9 cellular contexts compared by ENCODE assay signal in genomic region chr4:73707918-73708577, GRCh38. TPM values are rescaled to one million over a fixed set of nuclear protein-coding genes. Genes with fewer than 3 reads are reported as not detected.
A peak's percentile ranks its signal among the peaks of the same experiment; 100 is the strongest.
DNase-seq lines count a peak whose midpoint lies in the region; ATAC-seq, FAIRE-seq and TF ChIP-seq lines count a peak whose summit lies in the region.
"Had no signal": no experiment of that assay in that cellular context is flagged by ENCODE, and none has a peak within 500 bp of the region (broad histone marks: within the 10 kb centered on the region; RNA-seq: fewer than 3 reads in every experiment).

No MANE protein-coding gene starts in this region.

- no peak for TF ChIP-seq POLR2A in spleen (IDR thresholded peaks at IDR 0.05)

- H2AFZ ChIP-seq in GM23338: 0 out of 2 replicates have a peak overlapping the region, but pooled peaks have one; percentile 64

- no peaks in the 10 kb centered on the region for H3K36me3 Mint-ChIP-seq in GM23338 (ENCODE audit: low read depth)
- H3K36me3 Mint-ChIP-seq: activated naive CD8-positive, alpha-beta T cell had no signal

- peaks cover 34% of the 10 kb centered on the region for H3K4me1 Mint-ChIP-seq in GM23338

- H3K9me3 Mint-ChIP-seq in GM23338: no peaks in the 10 kb centered on the region

- H3K79me2 ChIP-seq in GM23338 (replicated peaks; ENCODE audit: insufficient read depth): no peaks in the 10 kb centered on the region

- no peaks in the 10 kb centered on the region for H3K27me3 Mint-ChIP-seq in GM23338 (ENCODE audit: insufficient read depth, low read depth, poor library complexity)
- H3K27me3 Mint-ChIP-seq: activated naive CD8-positive, alpha-beta T cell had no signal

- no peaks in the 10 kb centered on the region for H4K20me1 ChIP-seq in GM23338 (replicated peaks; ENCODE audit: insufficient read depth)

- ATAC-seq in GM23338: no peak
- ATAC-seq in HG02610 (IDR thresholded peaks at IDR 0.05; ENCODE audit: unreplicated experiment): no peak

- TF ChIP-seq CTCF in GM23338 (conservative IDR thresholded peaks at IDR 0.05; ENCODE audit: low read depth in 2 of 2) (no peak), fibroblast of pulmonary artery (IDR thresholded peaks at IDR 0.05; ENCODE audit: low read length, missing control alignments) (no peak), spleen (IDR thresholded peaks at IDR 0.05 in 8 of 11, conservative IDR thresholded peaks at IDR 0.05 in 3 of 11) (no peak), GM20000 (IDR thresholded peaks at IDR 0.05; ENCODE audit: extremely low read depth, missing control alignments) (no peak)

- H3K36me3 ChIP-seq in GM23338 (ENCODE audit: insufficient read depth) (no peaks in the 10 kb centered on the region), spleen (no peaks in the 10 kb centered on the region)

- H3K27me3 ChIP-seq in GM23338 (ENCODE audit: insufficient read depth) (no peaks in the 10 kb centered on the region), spleen (replicated peaks in 1 of 7) (peaks cover 0 to 4% (median 0%) of the 10 kb centered on the region in 7 donors)

- H3K27ac Mint-ChIP-seq in GM23338: no peak overlapping the region
- H3K27ac Mint-ChIP-seq: activated naive CD8-positive, alpha-beta T cell had no signal

- H3K4me1 ChIP-seq in GM23338 (ENCODE audit: insufficient read depth): peaks cover 24% of the 10 kb centered on the region
- peaks cover 5 to 38% (median 23%) of the 10 kb centered on the region in 6 donors for H3K4me1 ChIP-seq in spleen

- intact Hi-C loops in spleen (cut with DNase I; ENCODE audit: low total_unique reads): no loop called here

- DNase-seq in GM23338 (ENCODE audit: low spot score) (no peak), RCC 7860 (ENCODE audit: low spot score) (peak; percentile 77), fibroblast of pulmonary artery (ENCODE audit: low read depth) (peak; percentile 93), spleen (no peak), GM20000 (ENCODE audit: low spot score) (no peak), NCI-H2107 (lab: John Stamatoyannopoulos, UW) (no peak), NCI-H2171 treated with DMSO at 0.1 percent for 48 hours (lab: John Stamatoyannopoulos, UW) (no peak)

- no peak overlapping the region for H3K4me2 ChIP-seq in GM23338

- no peak overlapping the region for H3K4me3 Mint-ChIP-seq in GM23338
- H3K4me3 Mint-ChIP-seq: activated naive CD8-positive, alpha-beta T cell had no signal

- H3K27ac ChIP-seq in GM23338 (ENCODE audit: low read depth): no peak overlapping the region
- peak overlapping the region in 7 of 8 donors; percentile 1 to 81 (median 69) for H3K27ac ChIP-seq in spleen

- WGBS in spleen, 5 donors: 32 to 40% (median 35%) methylated on average over 7 of the region's 7 CpGs

- H3K4me3 ChIP-seq in GM23338 (no peak overlapping the region), fibroblast of pulmonary artery (replicated peaks; ENCODE audit: low read depth, low read length) (peak overlapping the region; percentile 10), spleen (peak overlapping the region in 1 of 8 donors; percentile 43)

- H3K9me3 ChIP-seq in spleen: no peaks in the 10 kb centered on the region

- peaks cover 14% of the 10 kb centered on the region for H3K9me2 ChIP-seq in GM23338 (ENCODE audit: insufficient read depth)

- H3F3A ChIP-seq in GM23338 (replicated peaks; ENCODE audit: low read depth): no peaks in the 10 kb centered on the region

- peak; percentile 95 for FAIRE-seq in RCC 7860 (lab: Jason Lieb, UNC)

TF ChIP-seq in GM23338, 12 proteins besides CTCF, POLR2A, EP300 and RAD21 (continues in another document):
- TF ChIP-seq ZNF114 (CRISPR knock-in tag; IDR thresholded peaks at IDR 0.05) (no peak), STAT1 (IDR thresholded peaks at IDR 0.05; ENCODE audit: unreplicated experiment) (no peak), EZH2phosphoT487 (IDR thresholded peaks at IDR 0.05; ENCODE audit: unreplicated experiment) (no peak), JUNB (IDR thresholded peaks at IDR 0.05; ENCODE audit: unreplicated experiment) (no peak), CREB1 (CRISPR knock-in tag; IDR thresholded peaks at IDR 0.05; ENCODE audit: low read depth) (no peak), EZH2 (IDR thresholded peaks at IDR 0.05; ENCODE audit: low read depth, unreplicated experiment) (no peak), ZNF331 (CRISPR knock-in tag; IDR thresholded peaks at IDR 0.05; ENCODE audit: low read depth) (no peak), REST (IDR thresholded peaks at IDR 0.05; ENCODE audit: unreplicated experiment) (no peak), POLR2AphosphoS5 (IDR thresholded peaks at IDR 0.05; ENCODE audit: low read depth) (no peak), NANOG (IDR thresholded peaks at IDR 0.05; ENCODE audit: borderline replicate concordance) (no peak)

RNA-seq across cellular contexts. Expression of gene CXCL8, which starts 32.3 kb away (rescaled TPM):
- not detected in 2 replicates for total RNA-seq in GM23338 (2014; rRNA removed; shearing (Covaris generic))
- polyA plus RNA-seq in GM23338 (2016; fragmentation: Nextera tagmentation; extraction: Ambion mirVana) (0.11 and 0.12 TPM in 2 replicates), spleen (1 to 10 TPM in 1 of 3 donors, under 1 TPM in 2; 0.59 to 3.7 (median 0.61) TPM)
- 10 to 100 TPM in 2 of 7 donors, 1 to 10 TPM in 1, under 1 TPM in 4; 0.28 to 28.4 (median 0.94) TPM for total RNA-seq in spleen

Comparison
In these comparisons a context has a peak if more than half of its experiments do, and no peak if none do; other contexts are left out.
1. DNase-seq: peak in RCC 7860 (single experiment) and fibroblast of pulmonary artery (single experiment); none in GM23338 (single experiment), spleen (single experiment), GM20000 (single experiment), NCI-H2107 (single experiment) and NCI-H2171 treated with DMSO at 0.1 percent for 48 hours (single experiment).